ENCODE assay signal across 20 cellular contexts in the genomic region with DNA sequence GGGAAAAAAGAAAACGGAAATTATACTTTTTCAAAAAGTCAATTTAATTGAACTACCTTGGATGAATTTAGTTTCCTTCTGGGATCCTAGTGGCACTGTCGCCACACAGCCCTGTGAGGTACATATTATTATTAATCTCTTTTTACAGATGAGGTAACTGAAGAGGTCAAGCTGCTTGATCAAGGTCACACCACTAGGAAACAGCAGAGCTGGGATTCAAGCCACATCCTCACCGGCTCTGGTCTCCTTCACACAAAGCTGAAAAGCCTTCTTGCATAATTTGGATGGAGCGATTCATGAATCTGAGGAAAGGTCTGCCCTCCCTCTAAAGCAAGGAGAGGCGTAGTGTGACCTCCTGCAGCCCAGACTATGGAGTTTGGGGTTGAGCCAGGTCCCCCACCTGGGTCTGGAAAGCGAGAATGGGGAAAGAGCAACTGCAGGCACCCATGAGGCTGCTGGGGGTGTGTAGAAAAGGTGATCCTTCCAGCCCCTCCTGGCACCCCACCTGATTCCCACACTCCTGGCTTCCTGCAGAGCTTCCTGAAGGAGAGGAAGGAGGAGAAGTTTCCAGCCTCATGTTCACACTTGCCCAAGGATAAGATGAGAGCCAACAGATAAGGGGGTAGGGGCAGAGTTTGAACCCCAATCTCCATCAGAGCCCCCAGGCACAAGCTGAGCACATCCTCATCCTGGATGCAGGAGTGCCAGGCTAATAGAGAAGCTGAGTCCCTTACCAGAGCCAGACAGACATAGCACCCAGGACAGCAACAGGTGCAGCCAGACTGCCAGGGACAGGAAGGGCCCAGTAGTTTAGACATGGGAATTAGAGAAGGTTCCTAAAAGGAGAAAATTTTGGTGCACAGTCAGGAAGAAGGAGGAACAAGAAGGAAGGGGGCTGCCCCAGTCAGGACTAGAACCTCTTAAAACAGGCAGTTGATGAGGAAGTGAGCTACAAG. TPM values are rescaled to one million over a fixed set of nuclear protein-coding genes. Genes with fewer than 3 reads are reported as not detected.
DNase-seq lines count a peak whose midpoint lies in the region; ATAC-seq, FAIRE-seq and TF ChIP-seq lines count a peak whose summit lies in the region.
"Had no signal": no experiment of that assay in that cellular context is flagged by ENCODE, and none has a peak within 500 bp of the region (broad histone marks: within the 10 kb centered on the region; RNA-seq: fewer than 3 reads in every experiment).

No MANE protein-coding gene starts in this region.

- H3K27me3 ChIP-seq in keratinocyte (ENCODE audit: control insufficient read depth, extremely low read depth, insufficient read depth, low read length): peaks cover 10% of the 10 kb centered on the region
- peaks cover 0 to 2% (median 0%) of the 10 kb centered on the region in 3 donors for H3K27me3 ChIP-seq in gastrocnemius medialis

- H3K27me3 Mint-ChIP-seq in HFFc6 (ENCODE audit: insufficient read depth): peaks cover 12% of the 10 kb centered on the region
- peaks cover 8% of the 10 kb centered on the region for H3K27me3 Mint-ChIP-seq in activated naive CD8-positive, alpha-beta T cell treated with anti-CD3 and anti-CD28 coated beads, Interleukin-2, amount 10 ng/mL, durations not matched to agents 7 days and 5 days

- POLR2A ChIA-PET in activated naive CD8-positive, alpha-beta T cell treated with anti-CD3 and anti-CD28 coated beads, Interleukin-2, amount 10 ng/mL, durations not matched to agents 7 days and 5 days (lab: Charles Lee): no interaction called here

- no peak overlapping the region for H3K9ac ChIP-seq in keratinocyte (ENCODE audit: control insufficient read depth, extremely low read depth, insufficient read depth, low read length)

- DNase-seq in CD1c-positive myeloid dendritic cell (ENCODE audit: extremely low spot score) (peak; percentile 68), HFFc6 (no peak), keratinocyte (ENCODE audit: low read depth, low spot score) (no peak), activated gamma-delta T cell (lab: John Stamatoyannopoulos, UW) (no peak), gastrocnemius medialis (no peak), AG08396 (ENCODE audit: low spot score) (no peak)
- no peak for DNase-seq in activated naive CD8-positive, alpha-beta T cell treated with anti-CD3 and anti-CD28 coated beads, Interleukin-2, amount 10 ng/mL, durations not matched to agents 7 days and 5 days
- DNase-seq: AML-193, GF-D8, head of caudate nucleus, lower lobe of right lung had no signal

- H3K36me3 ChIP-seq in keratinocyte (ENCODE audit: control insufficient read depth in 2 of 2, extremely low read depth in 1 of 2, insufficient read depth in 2 of 2, low read length in 2 of 2): no peaks in the 10 kb centered on the region
- no peaks in the 10 kb centered on the region for H3K36me3 ChIP-seq in gastrocnemius medialis
- H3K36me3 ChIP-seq: lower lobe of right lung, tibial nerve had no signal

- H3K4me3 ChIP-seq in keratinocyte (ENCODE audit: control insufficient read depth in 2 of 3, extremely low read depth in 1 of 3, insufficient read depth in 2 of 3, low read depth in 1 of 3, low read length in 3 of 3) (no peak overlapping the region), gastrocnemius medialis (no peak overlapping the region)
- H3K4me3 ChIP-seq: lower lobe of right lung, tibial nerve had no signal

- peak; percentile 36 for FAIRE-seq in keratinocyte (lab: Jason Lieb, UNC)
- FAIRE-seq: GM12891 had no signal

- no peaks in the 10 kb centered on the region for H4K20me1 ChIP-seq in keratinocyte (ENCODE audit: control insufficient read depth, extremely low read depth, insufficient read depth, low read length)

- no peaks in the 10 kb centered on the region for H3K9me3 Mint-ChIP-seq in HFFc6
- no peaks in the 10 kb centered on the region for H3K9me3 Mint-ChIP-seq in activated naive CD8-positive, alpha-beta T cell treated with anti-CD3 and anti-CD28 coated beads, Interleukin-2, amount 10 ng/mL, durations not matched to agents 7 days and 5 days
- H3K9me3 Mint-ChIP-seq: activated T-helper 2 cell treated with anti-CD3 and anti-CD28 coated beads, Interferon-gamma antibody, Interleukin-2, Interleukin-4, amounts not matched to agents 10 μg/mL and 5 μg/mL and 100 μg/mL, durations not matched to agents 14 hours and 24 hours and 36 hours; immature natural killer cell had no signal

- no peaks in the 10 kb centered on the region for H3K9me3 ChIP-seq in keratinocyte (ENCODE audit: control insufficient read depth, low read depth, low read length)
- H3K9me3 ChIP-seq in gastrocnemius medialis: no peaks in the 10 kb centered on the region
- H3K9me3 ChIP-seq: lower lobe of right lung, tibial nerve had no signal

- H3K27ac Mint-ChIP-seq in HFFc6: peak overlapping the region; percentile 92
- H3K27ac Mint-ChIP-seq in activated naive CD8-positive, alpha-beta T cell treated with anti-CD3 and anti-CD28 coated beads, Interleukin-2, amount 10 ng/mL, durations not matched to agents 7 days and 5 days: peak overlapping the region; percentile 26

- in situ Hi-C loops in gastrocnemius medialis (cut with MboI; ENCODE audit: low sequenced_read_pairs in 4 of 4): no loop called here

- intact Hi-C loops in gastrocnemius medialis (cut with DNase I; ENCODE audit: low total_unique reads): no loop called here

- H2AFZ ChIP-seq in keratinocyte (ENCODE audit: control insufficient read depth, low read length): no peak overlapping the region

- dilution Hi-C loops in keratinocyte (cut with MboI; ENCODE audit: extremely low pct_ligation_motif_present, low sequenced_read_pairs): no loop called here

- no peaks in the 10 kb centered on the region for H3K9me1 ChIP-seq in keratinocyte (ENCODE audit: control insufficient read depth, extremely low read depth, insufficient read depth, low read length)

- H3K27ac ChIP-seq in keratinocyte (ENCODE audit: control insufficient read depth, insufficient read depth, low read length) (no peak overlapping the region), gastrocnemius medialis (no peak overlapping the region)
- H3K27ac ChIP-seq: lower lobe of right lung, tibial nerve, VCaP had no signal

- peaks cover 36% of the 10 kb centered on the region for H3K4me1 Mint-ChIP-seq in HFFc6 (ENCODE audit: low read depth)
- H3K4me1 Mint-ChIP-seq in activated naive CD8-positive, alpha-beta T cell treated with anti-CD3 and anti-CD28 coated beads, Interleukin-2, amount 10 ng/mL, durations not matched to agents 7 days and 5 days: peaks cover 40% of the 10 kb centered on the region

- no peak for TF ChIP-seq CTCF in HFFc6 (IDR thresholded peaks at IDR 0.05)
- no peak for TF ChIP-seq CTCF in keratinocyte (optimal IDR thresholded peaks at IDR 0.05 in 1 of 3, IDR thresholded peaks at IDR 0.05 in 1 of 3, conservative IDR thresholded peaks at IDR 0.05 in 1 of 3; ENCODE audit: extremely low read depth in 1 of 3, insufficient read depth in 2 of 3, low read length in 3 of 3)
- no peak for TF ChIP-seq CTCF in gastrocnemius medialis (IDR thresholded peaks at IDR 0.05 in 4 of 5, conservative IDR thresholded peaks at IDR 0.05 in 1 of 5)

- no peak for TF ChIP-seq POLR2A in gastrocnemius medialis (IDR thresholded peaks at IDR 0.05)

- ATAC-seq in activated naive CD8-positive, alpha-beta T cell treated with anti-CD3 and anti-CD28 coated beads, Interleukin-2, amount 10 ng/mL, durations not matched to agents 7 days and 5 days (ENCODE audit: low read depth): no peak
- ATAC-seq in GM21723 (IDR thresholded peaks at IDR 0.05; ENCODE audit: unreplicated experiment): no peak
- no peak for ATAC-seq in gastrocnemius medialis

- no peak overlapping the region for H3K4me3 Mint-ChIP-seq in HFFc6
- H3K4me3 Mint-ChIP-seq in activated naive CD8-positive, alpha-beta T cell treated with anti-CD3 and anti-CD28 coated beads, Interleukin-2, amount 10 ng/mL, durations not matched to agents 7 days and 5 days: no peak overlapping the region

- no peaks in the 10 kb centered on the region for H3K79me2 ChIP-seq in keratinocyte (ENCODE audit: control insufficient read depth, insufficient read depth, low read length)

- H3K4me2 ChIP-seq in keratinocyte (ENCODE audit: control insufficient read depth, extremely low read depth, insufficient read depth, low read depth, low read length): no peak overlapping the region

- no peaks in the 10 kb centered on the region for H3K36me3 Mint-ChIP-seq in HFFc6 (ENCODE audit: low read depth)
- no peaks in the 10 kb centered on the region for H3K36me3 Mint-ChIP-seq in activated naive CD8-positive, alpha-beta T cell treated with anti-CD3 and anti-CD28 coated beads, Interleukin-2, amount 10 ng/mL, durations not matched to agents 7 days and 5 days
- H3K36me3 Mint-ChIP-seq: immature natural killer cell had no signal

- H3K4me1 ChIP-seq in keratinocyte (ENCODE audit: control insufficient read depth, extremely low read depth, insufficient read depth, low read length): peaks cover 17% of the 10 kb centered on the region
- no peaks in the 10 kb centered on the region for H3K4me1 ChIP-seq in gastrocnemius medialis
- H3K4me1 ChIP-seq: lower lobe of right lung, tibial nerve had no signal

RNA-seq across cellular contexts. Expression of a gene that starts 3.9 kb away (rescaled TPM):
- total RNA-seq in HFFc6 (2021; fragmentation: NEBNext Ultra II Directional; extraction: Animal tissue kit (Norgen Biotek cat#: 25700)): not detected
- total RNA-seq in activated naive CD8-positive, alpha-beta T cell treated with anti-CD3 and anti-CD28 coated beads, Interleukin-2, amount 10 ng/mL, durations not matched to agents 7 days and 5 days: not detected
- polyA plus RNA-seq in keratinocyte: 0.09 to 0.22 TPM (median 0.12 TPM) in 3 replicates
- 4.6 TPM for polyA plus RNA-seq in keratinocyte (2011; ENCODE audit: low read depth)
- polyA plus RNA-seq in keratinocyte (2011; cell fraction: cytosol; rRNA removed): 0.07 and 0.12 TPM in 2 replicates
- polyA plus RNA-seq in keratinocyte (2011; cell fraction: nucleus; rRNA removed): 1.0 TPM in 2 replicates
- 0.10 and 4.8 TPM in 2 replicates for polyA plus RNA-seq in keratinocyte (2012; ENCODE audit: low replicate concordance)
- polyA minus RNA-seq in keratinocyte: 0.20 to 0.29 TPM in 2 of 3 replicates, not detected in the other
- polyA minus RNA-seq in keratinocyte (2011; cell fraction: cytosol; rRNA and poly(A)+ RNA removed): not detected
- polyA minus RNA-seq in keratinocyte (2011; cell fraction: nucleus; rRNA and poly(A)+ RNA removed): 0.63 TPM in 1 of 2 replicates, not detected in the other
- total RNA-seq in gastrocnemius medialis: not detected
- total RNA-seq: activated T-helper 2 cell treated with anti-CD3 and anti-CD28 coated beads, Interferon-gamma antibody, Interleukin-2, Interleukin-4, amounts not matched to agents 10 μg/mL and 5 μg/mL and 100 μg/mL, durations not matched to agents 14 hours and 24 hours and 36 hours; dermis microvascular lymphatic vessel endothelial cell; posterior vena cava had no signal
- polyA plus RNA-seq: immature natural killer cell had no signal

RNA-seq across cellular contexts. Expression of a gene that starts 10.7 kb away (rescaled TPM):
- total RNA-seq in HFFc6 (2021; fragmentation: NEBNext Ultra II Directional; extraction: Animal tissue kit (Norgen Biotek cat#: 25700)): under 1 TPM in 1 of 6 experiments, not detected in 5; 0.30 TPM
- not detected for total RNA-seq in activated naive CD8-positive, alpha-beta T cell treated with anti-CD3 and anti-CD28 coated beads, Interleukin-2, amount 10 ng/mL, durations not matched to agents 7 days and 5 days
- polyA plus RNA-seq in keratinocyte: 0.49 to 1.7 TPM (median 0.96 TPM) in 3 replicates
- polyA plus RNA-seq in keratinocyte (2011; ENCODE audit: low read depth): 39.4 TPM
- polyA plus RNA-seq in keratinocyte (2011; cell fraction: cytosol; rRNA removed): 0.87 and 0.90 TPM in 2 replicates
- polyA plus RNA-seq in keratinocyte (2011; cell fraction: nucleus; rRNA removed): 1.4 and 2.9 TPM in 2 replicates
- polyA plus RNA-seq in keratinocyte (2012; ENCODE audit: low replicate concordance): 0.80 and 78.3 TPM in 2 replicates
- polyA minus RNA-seq in keratinocyte: 0.66 to 4.6 TPM (median 0.77 TPM) in 3 replicates
- not detected for polyA minus RNA-seq in keratinocyte (2011; cell fraction: cytosol; rRNA and poly(A)+ RNA removed)
- 1.5 and 3.5 TPM in 2 replicates for polyA minus RNA-seq in keratinocyte (2011; cell fraction: nucleus; rRNA and poly(A)+ RNA removed)
- not detected for total RNA-seq in gastrocnemius medialis
- total RNA-seq: activated CD8-positive, alpha-beta memory T cell treated with anti-CD3 and anti-CD28 coated beads for 36 hours; activated T-helper 2 cell treated with anti-CD3 and anti-CD28 coated beads, Interferon-gamma antibody, Interleukin-2, Interleukin-4, amounts not matched to agents 10 μg/mL and 5 μg/mL and 100 μg/mL, durations not matched to agents 14 hours and 24 hours and 36 hours; dermis microvascular lymphatic vessel endothelial cell; lower lobe of right lung; posterior vena cava had no signal

RNA-seq across cellular contexts. Expression of a gene that starts 24.1 kb away (rescaled TPM):
- under 1 TPM in 4 of 6 experiments, not detected in 2; 0.18 to 0.31 (median 0.30) TPM for total RNA-seq in HFFc6 (2021; fragmentation: NEBNext Ultra II Directional; extraction: Animal tissue kit (Norgen Biotek cat#: 25700))
- total RNA-seq in activated naive CD8-positive, alpha-beta T cell treated with anti-CD3 and anti-CD28 coated beads, Interleukin-2, amount 10 ng/mL, durations not matched to agents 7 days and 5 days: not detected
- 1.9 to 3.4 TPM (median 2.0 TPM) in 3 replicates for polyA plus RNA-seq in keratinocyte
- 4.7 TPM for polyA plus RNA-seq in keratinocyte (2011; ENCODE audit: low read depth)
- 1.9 and 2.8 TPM in 2 replicates for polyA plus RNA-seq in keratinocyte (2011; cell fraction: cytosol; rRNA removed)
- 3.7 and 6.5 TPM in 2 replicates for polyA plus RNA-seq in keratinocyte (2011; cell fraction: nucleus; rRNA removed)
- 1.6 and 2.6 TPM in 2 replicates for polyA plus RNA-seq in keratinocyte (2012; ENCODE audit: low replicate concordance)
- 0.43 to 3.5 TPM (median 3.0 TPM) in 3 replicates for polyA minus RNA-seq in keratinocyte
- 0.77 TPM for polyA minus RNA-seq in keratinocyte (2011; cell fraction: cytosol; rRNA and poly(A)+ RNA removed)
- 3.3 and 4.4 TPM in 2 replicates for polyA minus RNA-seq in keratinocyte (2011; cell fraction: nucleus; rRNA and poly(A)+ RNA removed)
- total RNA-seq in gastrocnemius medialis: not detected
- total RNA-seq: activated CD8-positive, alpha-beta memory T cell treated with anti-CD3 and anti-CD28 coated beads for 36 hours; activated T-helper 2 cell treated with anti-CD3 and anti-CD28 coated beads, Interferon-gamma antibody, Interleukin-2, Interleukin-4, amounts not matched to agents 10 μg/mL and 5 μg/mL and 100 μg/mL, durations not matched to agents 14 hours and 24 hours and 36 hours; dermis microvascular lymphatic vessel endothelial cell; posterior vena cava; tibial nerve had no signal
- polyA plus RNA-seq: immature natural killer cell had no signal

RNA-seq across cellular contexts. Expression of a gene that starts 42.1 kb away (rescaled TPM):
- total RNA-seq in HFFc6 (2021; fragmentation: NEBNext Ultra II Directional; extraction: Animal tissue kit (Norgen Biotek cat#: 25700)): not detected
- total RNA-seq in activated naive CD8-positive, alpha-beta T cell treated with anti-CD3 and anti-CD28 coated beads, Interleukin-2, amount 10 ng/mL, durations not matched to agents 7 days and 5 days: not detected
- polyA plus RNA-seq in keratinocyte: 0.05 to 0.36 TPM (median 0.29 TPM) in 3 replicates
- polyA plus RNA-seq in keratinocyte (2011; ENCODE audit: low read depth): 0.45 TPM
- polyA plus RNA-seq in keratinocyte (2011; cell fraction: cytosol; rRNA removed): 0.04 and 0.06 TPM in 2 replicates
- polyA plus RNA-seq in keratinocyte (2011; cell fraction: nucleus; rRNA removed): 0.04 TPM in 1 of 2 replicates, not detected in the other
- polyA plus RNA-seq in keratinocyte (2012; ENCODE audit: low replicate concordance): 0.07 and 0.25 TPM in 2 replicates
- polyA minus RNA-seq in keratinocyte: not detected in 3 replicates
- not detected for polyA minus RNA-seq in keratinocyte (2011; cell fraction: cytosol; rRNA and poly(A)+ RNA removed)
- not detected in 2 replicates for polyA minus RNA-seq in keratinocyte (2011; cell fraction: nucleus; rRNA and poly(A)+ RNA removed)
- total RNA-seq in gastrocnemius medialis: not detected
- total RNA-seq: activated CD8-positive, alpha-beta memory T cell treated with anti-CD3 and anti-CD28 coated beads for 36 hours; activated T-helper 2 cell treated with anti-CD3 and anti-CD28 coated beads, Interferon-gamma antibody, Interleukin-2, Interleukin-4, amounts not matched to agents 10 μg/mL and 5 μg/mL and 100 μg/mL, durations not matched to agents 14 hours and 24 hours and 36 hours; dermis microvascular lymphatic vessel endothelial cell; lower lobe of right lung; posterior vena cava; tibial nerve had no signal
- polyA plus RNA-seq: immature natural killer cell had no signal
